Comparison of ENCODE assay signal across 8 cellular contexts in genomic region chr19:33302974-33303790, GRCh38. TPM values are rescaled to one million over a fixed set of nuclear protein-coding genes. Genes with fewer than 3 reads are reported as not detected.
DNase-seq lines count a peak whose midpoint lies in the region; ATAC-seq and TF ChIP-seq lines count a peak whose summit lies in the region.

No MANE protein-coding gene starts in this region.

- H3K36me3 ChIP-seq in OCI-LY7 (ENCODE audit: insufficient read depth, low read length) (no peaks in the 10 kb centered on the region), liver (ENCODE audit: control insufficient read depth in 4 of 4, insufficient read depth in 3 of 4, low read depth in 1 of 4, low read length in 3 of 4) (no peaks in the 10 kb centered on the region)

- no peaks in the 10 kb centered on the region for H3K9me2 ChIP-seq in OCI-LY7 (ENCODE audit: insufficient read depth, low read length)

- intact Hi-C loops in OCI-LY7 (cut with micrococcal nuclease; ENCODE audit: unreplicated experiment) = loop anchor here (1.0 to 2.0 kb wide), 2 partner anchors 72 to 126 kb away; no protein-coding TSS in a partner anchor

- DNase-seq in EL = peak; percentile 50
- DNase-seq in HFFc6 = no peak
- DNase-seq in OCI-LY7 (ENCODE audit: low spot score) = peak; percentile 45
- peak; percentile 74 for DNase-seq in coronary artery (ENCODE audit: low spot score)
- peak in 5 of 49 donors; percentile 40 to 68 (median 51) for DNase-seq in substantia nigra (lab: John Stamatoyannopoulos, UW)
- DNase-seq in stimulated activated naive CD4-positive, alpha-beta T cell treated with Interleukin-2 at 50 U/mL for 16 hours (lab: John Stamatoyannopoulos, UW) = no peak

- H3K4me3 ChIP-seq in OCI-LY7 (ENCODE audit: low read depth, low read length, poor library complexity, severe bottlenecking) (peak overlapping the region; percentile 70), coronary artery (peak overlapping the region; percentile 83), liver (ENCODE audit: low read depth in 1 of 3, low read length in 3 of 3) (peak overlapping the region; percentile 67 to 81 (median 68))

- POLR2A ChIA-PET in OCI-LY7 (lab: Charles Lee) = interaction anchor here (0.6 kb wide), 1 partner anchor 696 kb away, joined by 3 read pairs; no protein-coding TSS in a partner anchor

- no peaks in the 10 kb centered on the region for H3K9me3 ChIP-seq in OCI-LY7 (ENCODE audit: low read length)
- H3K9me3 ChIP-seq in liver (ENCODE audit: control insufficient read depth in 4 of 4, low read length in 3 of 4) = no peaks in the 10 kb centered on the region

- no peaks in the 10 kb centered on the region; the same call in 1 of the 2 replicates for H4K20me1 ChIP-seq in OCI-LY7 (ENCODE audit: insufficient read depth, low read length)

- no TSS peak for BruUV-seq in OCI-LY7 (replicated peaks; lab: Mats Ljungman, UMichigan)

- no peaks in the 10 kb centered on the region for H3K27me3 ChIP-seq in liver (ENCODE audit: control insufficient read depth in 4 of 4, insufficient read depth in 4 of 4, low read length in 3 of 4)

- no peaks in the 10 kb centered on the region for H3K36me3 Mint-ChIP-seq in HFFc6 (ENCODE audit: low read depth)

- H3K27ac ChIP-seq in OCI-LY7 (ENCODE audit: low read depth, low read length, poor library complexity, severe bottlenecking) (no peak overlapping the region), coronary artery (peak overlapping the region; percentile 36 to 84), liver (ENCODE audit: low read depth in 1 of 2, low read length in 2 of 2) (peak overlapping the region; percentile 98 to 99), substantia nigra (ENCODE audit: low read depth, low read length, poor library complexity, severe bottlenecking) (peak overlapping the region; percentile 42)

- H2AFZ ChIP-seq in OCI-LY7 (ENCODE audit: low read length) = peak overlapping the region; percentile 89

- TF ChIP-seq RAD21 in liver (IDR thresholded peaks at IDR 0.05) = no peak

- H3K79me2 ChIP-seq in OCI-LY7 (ENCODE audit: insufficient read depth, low read depth, low read length) = no peaks in the 10 kb centered on the region

- H3K4me3 Mint-ChIP-seq in HFFc6 = peak overlapping the region; percentile 56

- CTCF ChIA-PET in OCI-LY7 (lab: Charles Lee; ENCODE audit: unreplicated experiment) = no interaction called here

- WGBS in liver = under 1% methylated on average over 92 of the region's 92 CpGs

- no peak for TF ChIP-seq CTCF in HFFc6 (IDR thresholded peaks at IDR 0.05)
- TF ChIP-seq CTCF in OCI-LY7 (conservative IDR thresholded peaks at IDR 0.05; ENCODE audit: low read length) = no peak
- TF ChIP-seq CTCF in coronary artery (IDR thresholded peaks at IDR 0.05) = no peak
- no peak for TF ChIP-seq CTCF in liver (IDR thresholded peaks at IDR 0.05; ENCODE audit: low read depth, low read length, missing input control)

- no peak for ATAC-seq in HG02870 (IDR thresholded peaks at IDR 0.05; ENCODE audit: unreplicated experiment)

- H3K4me1 Mint-ChIP-seq in HFFc6 (ENCODE audit: low read depth) = peaks cover 8% of the 10 kb centered on the region; the same call in 1 of the 2 replicates

- H3K9me3 Mint-ChIP-seq in HFFc6 = no peaks in the 10 kb centered on the region

- no peak overlapping the region for H3K27ac Mint-ChIP-seq in HFFc6

- H3K9ac ChIP-seq in liver (ENCODE audit: low read depth in 1 of 2, low read length in 2 of 2) = peak overlapping the region; percentile 83 to 96

- peak overlapping the region; percentile 80 for H3K4me2 ChIP-seq in OCI-LY7 (ENCODE audit: low read length)

- peaks cover 4% of the 10 kb centered on the region for H3K4me1 ChIP-seq in OCI-LY7 (ENCODE audit: insufficient read depth, low read length, poor library complexity, severe bottlenecking)
- peaks cover 9 to 77% (median 35%) of the 10 kb centered on the region in 4 donors for H3K4me1 ChIP-seq in liver (ENCODE audit: control insufficient read depth in 4 of 4, insufficient read depth in 4 of 4, low read length in 3 of 4)

- peaks cover 32% of the 10 kb centered on the region for H3K27me3 Mint-ChIP-seq in HFFc6 (ENCODE audit: insufficient read depth)

TF ChIP-seq in liver, 16 proteins besides CTCF, POLR2A, EP300 and RAD21:
- TF ChIP-seq TAF1 (conservative IDR thresholded peaks at IDR 0.05) (no peak), ATF3 (IDR thresholded peaks at IDR 0.05) (no peak), MAX (IDR thresholded peaks at IDR 0.05) (no peak), FOXA2 (IDR thresholded peaks at IDR 0.05) (no peak), FOXA1 (IDR thresholded peaks at IDR 0.05) (no peak), EGR1 (IDR thresholded peaks at IDR 0.05; ENCODE audit: low read depth in 2 of 2) (no peak), REST (IDR thresholded peaks at IDR 0.05) (no peak), GABPA (IDR thresholded peaks at IDR 0.05 in 1 of 2, conservative IDR thresholded peaks at IDR 0.05 in 1 of 2) (no peak), RXRA (IDR thresholded peaks at IDR 0.05) (no peak), NR2F2 (IDR thresholded peaks at IDR 0.05) (no peak), YY1 (IDR thresholded peaks at IDR 0.05) (no peak), ZBTB33 (IDR thresholded peaks at IDR 0.05) (no peak), SP1 (IDR thresholded peaks at IDR 0.05) (no peak)

RNA-seq across cellular contexts. Expression of gene CEBPA, which starts 0.8 kb away (rescaled TPM):
- under 1 TPM in 5 of 6 experiments, not detected in 1; 0.12 to 0.24 (median 0.14) TPM for total RNA-seq in HFFc6 (2021; fragmentation: NEBNext Ultra II Directional; extraction: Animal tissue kit (Norgen Biotek cat#: 25700))
- total RNA-seq in OCI-LY7 (2014; rRNA removed; shearing (Covaris generic)) = 2.1 and 2.8 TPM in 2 replicates
- 1.8 and 2.5 TPM in 2 replicates for total RNA-seq in OCI-LY7 (2022)
- total RNA-seq in liver = 10 to 100 TPM; 70.0 to 95.5 TPM
- 100 to 1,000 TPM in 1 of 2 donors, 10 to 100 TPM in 1; 32.9 to 112 TPM for polyA plus RNA-seq in liver

Comparison
In these comparisons a context has a peak if more than half of its experiments do, and no peak if none do; other contexts are left out.
1. DNase-seq: peak in EL (single experiment), OCI-LY7 (single experiment) and coronary artery (single experiment); none in HFFc6 (single experiment) and stimulated activated naive CD4-positive, alpha-beta T cell treated with Interleukin-2 at 50 U/mL for 16 hours (single experiment).
2. RNA of gene CEBPA, which starts 0.8 kb away (total RNA-seq): 70.0 to 95.5 TPM in liver; 1.8 to 2.8 TPM in OCI-LY7 and 0.12 to 0.24 TPM in HFFc6; every median in the first group is over 10 times any median in the second.
3. Peak in every context shown above with its lines, with median percentiles within 50 percentile points of each other: H3K4me3 ChIP-seq.